In genomic region chr2:48204750-48205136, GRCh38 we compare ENCODE assay signal across 12 cellular contexts.
"Had no signal": no experiment of that assay in that cellular context is flagged by ENCODE, and none has a peak within 500 bp of the region (broad histone marks: within the 10 kb centered on the region; RNA-seq: fewer than 3 reads in every experiment).

No MANE protein-coding gene starts in this region.

- H2AFZ ChIP-seq: hepatocyte, neural progenitor cell had no signal

- H3K36me3 ChIP-seq: neural progenitor cell, pancreas had no signal

- FAIRE-seq: colon, endothelial cell of umbilical vein, pancreas, urothelium cell line had no signal

- H3K9ac ChIP-seq: neural progenitor cell had no signal

- H3K4me3 ChIP-seq: hepatocyte, neural progenitor cell, pancreas, smooth muscle cell had no signal

- H3K4me2 ChIP-seq: hepatocyte, smooth muscle cell had no signal

- H3K79me2 ChIP-seq: hepatocyte had no signal

- ATAC-seq: foreskin keratinocyte; naive thymus-derived CD8-positive, alpha-beta T cell; pancreas had no signal

- H3K27me3 ChIP-seq: foreskin keratinocyte, hepatocyte, neural progenitor cell, pancreas had no signal

- H3K9me3 ChIP-seq: pancreas had no signal

- H3K27ac ChIP-seq: foreskin keratinocyte, hepatocyte, neural progenitor cell, pancreas had no signal

- H3K4me1 ChIP-seq: pancreas had no signal

- DNase-seq: foreskin keratinocyte; mesendoderm; naive thymus-derived CD8-positive, alpha-beta T cell; pancreas; right cardiac atrium; stimulated activated CD4-positive, alpha-beta T cell treated with anti-CD3 and anti-CD28 coated beads, Interleukin-2, amount 100 ng/mL, for 48 hours had no signal
